8 cellular contexts compared by ENCODE assay signal in the genomic region with DNA sequence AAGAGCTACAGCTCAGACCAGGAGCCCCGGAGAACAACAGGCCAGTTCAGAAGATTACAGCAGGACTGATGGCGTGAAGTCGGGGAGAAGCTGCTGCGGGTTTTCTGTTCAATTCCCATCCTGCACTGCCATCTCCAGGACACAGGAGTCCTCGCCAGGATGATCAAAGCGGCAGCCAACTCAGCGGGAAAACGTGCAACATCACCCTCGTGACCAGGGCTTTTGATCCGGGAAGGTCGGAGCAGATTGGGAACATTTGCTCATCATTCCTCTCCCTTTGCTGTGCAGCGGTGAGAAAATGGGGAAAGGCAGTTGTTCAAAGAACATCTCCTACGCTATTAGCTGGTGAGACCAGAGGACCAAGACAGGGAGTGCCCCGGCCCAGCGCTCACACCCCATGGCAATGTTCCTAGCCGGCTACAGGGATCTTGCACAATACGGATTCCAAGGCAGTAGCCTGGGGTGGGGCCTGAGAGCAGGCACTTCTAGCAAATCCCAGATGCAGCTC. TPM values are rescaled to one million over a fixed set of nuclear protein-coding genes. Genes with fewer than 3 reads are reported as not detected.
DNase-seq lines count a peak whose midpoint lies in the region; ATAC-seq, FAIRE-seq and TF ChIP-seq lines count a peak whose summit lies in the region.

No MANE protein-coding gene starts in this region.

- ATAC-seq in upper lobe of left lung (ENCODE audit: low FRiP score in 2 of 2): peak; percentile 95 to 96
- no peak for ATAC-seq in HG03196 (IDR thresholded peaks at IDR 0.05; ENCODE audit: unreplicated experiment)

- H3K4me1 ChIP-seq in HUES64 (ENCODE audit: insufficient read depth, low read length) (no peaks in the 10 kb centered on the region), endothelial cell of umbilical vein (ENCODE audit: control insufficient read depth, extremely low read depth, insufficient read depth, low read length) (peaks cover 3% of the 10 kb centered on the region), upper lobe of left lung (peaks cover 0 to 13% (median 11%) of the 10 kb centered on the region in 4 donors)

- TF ChIP-seq POLR2A in endothelial cell of umbilical vein (IDR thresholded peaks at IDR 0.05; ENCODE audit: low read depth, low read length) (no peak), upper lobe of left lung (IDR thresholded peaks at IDR 0.05) (no peak)

- no peaks in the 10 kb centered on the region for H3K79me2 ChIP-seq in endothelial cell of umbilical vein (ENCODE audit: control insufficient read depth, insufficient read depth, low read length)

- peak in 1 of 4 donors; percentile 48 for TF ChIP-seq EP300 in upper lobe of left lung (IDR thresholded peaks at IDR 0.05)

- CTCF ChIA-PET in BJ (lab: Yijun Ruan, JAX) (interaction anchor here (0.5 to 4.0 kb wide), 13 partner anchors 9 to 1767 kb away, joined by 3 to 57 read pairs (median 5); no protein-coding TSS in a partner anchor), endothelial cell of umbilical vein (lab: Charles Lee) (interaction anchor here (0.9 to 2.6 kb wide), 9 partner anchors 10 to 1767 kb away, joined by 3 to 45 read pairs (median 5); no protein-coding TSS in a partner anchor)

- FAIRE-seq in endothelial cell of umbilical vein (lab: Jason Lieb, UNC): peak; percentile 93

- H3K27me3 ChIP-seq in BJ (ENCODE audit: control insufficient read depth, insufficient read depth, low read length) (peaks cover 3% of the 10 kb centered on the region; the same call in 1 of the 2 replicates), HUES64 (ENCODE audit: insufficient read depth, low read length) (peaks cover 49% of the 10 kb centered on the region), endothelial cell of umbilical vein (ENCODE audit: control insufficient read depth in 2 of 2, insufficient read depth in 2 of 2, low read length in 2 of 2) (no peaks in the 10 kb centered on the region), upper lobe of left lung (no peaks in the 10 kb centered on the region)

- no peak overlapping the region for H3K27ac ChIP-seq in HUES64 (ENCODE audit: low read depth, low read length)
- H3K27ac ChIP-seq in endothelial cell of umbilical vein (ENCODE audit: insufficient read depth, low read depth, low read length): no peak overlapping the region
- peak overlapping the region in 2 of 4 donors; percentile 20 to 63 for H3K27ac ChIP-seq in upper lobe of left lung

- H2AFZ ChIP-seq in endothelial cell of umbilical vein (ENCODE audit: low read depth, low read length): peak overlapping the region; percentile 79

- intact Hi-C loops in endothelial cell of umbilical vein (cut with micrococcal nuclease): loop anchor here (1.0 to 10.0 kb wide), 5 partner anchors 20 to 1767 kb away; a partner anchor contains a TSS

- no peaks in the 10 kb centered on the region for H3K9me1 ChIP-seq in endothelial cell of umbilical vein (replicated peaks; ENCODE audit: control insufficient read depth, extremely low read depth, insufficient read depth, low read length)

- H3K4me3 ChIP-seq in BJ (ENCODE audit: low read depth, low read length) (peak overlapping the region; percentile 40), HUES64 (ENCODE audit: low read length) (peak overlapping the region; percentile 45), endothelial cell of umbilical vein (replicated peaks in 1 of 3; ENCODE audit: insufficient read depth in 1 of 3, low read depth in 1 of 3, low read length in 3 of 3) (no peak overlapping the region), upper lobe of left lung (peak overlapping the region in 2 of 4 donors; percentile 32 to 38)

- no peaks in the 10 kb centered on the region for H4K20me1 ChIP-seq in endothelial cell of umbilical vein (replicated peaks; ENCODE audit: control insufficient read depth, extremely low read depth, insufficient read depth, low read length)

- dilution Hi-C loops in endothelial cell of umbilical vein (cut with MboI; ENCODE audit: extremely low pct_ligation_motif_present, low sequenced_read_pairs): no loop called here

- TF ChIP-seq CTCF in BJ (IDR thresholded peaks at IDR 0.05; ENCODE audit: insufficient read depth, low read depth, low read length) (peak; percentile 78), endothelial cell of umbilical vein (IDR thresholded peaks at IDR 0.05; ENCODE audit: extremely low read depth in 1 of 2, insufficient read depth in 1 of 2, low read depth in 1 of 2, low read length in 2 of 2) (peak; percentile 65 to 66), upper lobe of left lung (IDR thresholded peaks at IDR 0.05) (peak; percentile 53 to 80 (median 72))

- H3K9ac ChIP-seq in HUES64 (ENCODE audit: low read depth, low read length): 0 out of 2 replicates have a peak overlapping the region, but pooled peaks have one; percentile 48
- no peak overlapping the region for H3K9ac ChIP-seq in endothelial cell of umbilical vein (replicated peaks; ENCODE audit: extremely low read depth, insufficient read depth, low read length)

- H3K9me3 ChIP-seq in HUES64 (ENCODE audit: insufficient read depth, low read depth, low read length) (no peaks in the 10 kb centered on the region), endothelial cell of umbilical vein (replicated peaks; ENCODE audit: control insufficient read depth, insufficient read depth, low read length) (no peaks in the 10 kb centered on the region), upper lobe of left lung (no peaks in the 10 kb centered on the region)

- H3K36me3 ChIP-seq in BJ (ENCODE audit: control insufficient read depth, insufficient read depth, low read length) (no peaks in the 10 kb centered on the region), HUES64 (ENCODE audit: insufficient read depth, low read length) (no peaks in the 10 kb centered on the region), endothelial cell of umbilical vein (ENCODE audit: control insufficient read depth in 2 of 2, extremely low read depth in 1 of 2, insufficient read depth in 2 of 2, low read length in 2 of 2) (no peaks in the 10 kb centered on the region), upper lobe of left lung (no peaks in the 10 kb centered on the region)

- WGBS in HUES64: 3% methylated on average over 17 of the region's 17 CpGs
- WGBS in upper lobe of left lung, 2 donors: 21 to 31% methylated on average over 16 to 17 of the region's 17 CpGs

- POLR2A ChIA-PET in BJ (lab: Charles Lee) (interaction anchor here (1.3 kb wide), 1 partner anchor 114 kb away, joined by 4 read pairs; no protein-coding TSS in a partner anchor), endothelial cell of umbilical vein (lab: Charles Lee) (interaction anchor here (0.6 kb wide), 1 partner anchor 115 kb away, joined by 3 read pairs; no protein-coding TSS in a partner anchor)

- BruUV-seq in endothelial cell of umbilical vein (replicated peaks; lab: Mats Ljungman, UMichigan): no TSS peak

- DNase-seq in BJ (ENCODE audit: low read depth) (peak; percentile 57), RPMI7951 (ENCODE audit: low read depth) (peak; percentile 86), endothelial cell of umbilical vein (ENCODE audit: low read depth, low spot score) (peak; percentile 76), lung microvascular endothelial cell (ENCODE audit: low read depth in 2 of 2) (peak; percentile 85 to 90), upper lobe of left lung (peak in 1 of 2 donors; percentile 89), T-helper 1 cell (no peak)

- H3K4me2 ChIP-seq in endothelial cell of umbilical vein (ENCODE audit: insufficient read depth, low read length): peak overlapping the region; percentile 27

TF ChIP-seq in endothelial cell of umbilical vein, 7 proteins besides CTCF, POLR2A, EP300 and RAD21:
- TF ChIP-seq POLR2AphosphoS5 (IDR thresholded peaks at IDR 0.05; ENCODE audit: insufficient read depth, low read depth, low read length): no peak
- TF ChIP-seq JUN (IDR thresholded peaks at IDR 0.05; ENCODE audit: borderline replicate concordance, insufficient read depth, insufficient read length, low read depth): no peak
- TF ChIP-seq, protein P1, sequence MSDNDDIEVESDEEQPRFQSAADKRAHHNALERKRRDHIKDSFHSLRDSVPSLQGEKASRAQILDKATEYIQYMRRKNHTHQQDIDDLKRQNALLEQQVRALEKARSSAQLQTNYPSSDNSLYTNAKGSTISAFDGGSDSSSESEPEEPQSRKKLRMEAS (IDR thresholded peaks at IDR 0.05; ENCODE audit: insufficient read depth, insufficient read length): no peak
- no peak for TF ChIP-seq EZH2 (IDR thresholded peaks at IDR 0.05; ENCODE audit: borderline replicate concordance, low read depth, low read length, severe bottlenecking)
- no peak for TF ChIP-seq GATA2 (IDR thresholded peaks at IDR 0.05; ENCODE audit: insufficient read depth, insufficient read length, low read depth, low read length)
- no peak for TF ChIP-seq FOS (IDR thresholded peaks at IDR 0.05; ENCODE audit: borderline replicate concordance, insufficient read depth, low read length)
- no peak for TF ChIP-seq MYC (IDR thresholded peaks at IDR 0.05; ENCODE audit: low read depth, low read length)

RNA-seq across cellular contexts. Expression of a gene that starts 50.4 kb away (rescaled TPM):
- polyA plus RNA-seq in BJ (2011; rRNA removed) (2.6 and 3.3 TPM in 2 replicates), endothelial cell of umbilical vein (8.0 and 9.2 TPM in 2 replicates)
- polyA minus RNA-seq in BJ (2011; rRNA and poly(A)+ RNA removed): 8.2 and 11.5 TPM in 2 replicates
- polyA plus RNA-seq in HUES64 (2013, experiment 1 of 2): 4.2 TPM
- 5.6 TPM for polyA plus RNA-seq in HUES64 (2013, experiment 2 of 2)
- 8.8 and 12.3 TPM in 2 replicates for total RNA-seq in RPMI7951 (2014; rRNA removed; shearing (Covaris generic))
- total RNA-seq in endothelial cell of umbilical vein (47.0 and 52.1 TPM in 2 replicates), lung microvascular endothelial cell (16.3 and 17.7 TPM in 2 replicates), upper lobe of left lung (10 to 100 TPM; 25.1 to 40.7 (median 34.1) TPM)
- polyA plus RNA-seq in endothelial cell of umbilical vein (2011; cell fraction: cytosol; rRNA removed): 7.1 and 8.0 TPM in 2 replicates
- polyA plus RNA-seq in endothelial cell of umbilical vein (2011; cell fraction: nucleus; rRNA removed): 26.1 and 27.8 TPM in 2 replicates
- polyA plus RNA-seq in endothelial cell of umbilical vein (2012): 7.3 and 7.5 TPM in 2 replicates
- polyA minus RNA-seq in endothelial cell of umbilical vein: 21.5 and 25.5 TPM in 2 replicates
- 25.8 TPM for polyA minus RNA-seq in endothelial cell of umbilical vein (2011; cell fraction: cytosol; rRNA and poly(A)+ RNA removed)
- 22.0 and 36.5 TPM in 2 replicates for polyA minus RNA-seq in endothelial cell of umbilical vein (2011; cell fraction: nucleus; rRNA and poly(A)+ RNA removed)

Comparison
In these comparisons a context has a peak if more than half of its experiments do, and no peak if none do; other contexts are left out.
1. DNase-seq: peak in BJ (single experiment), RPMI7951 (single experiment), endothelial cell of umbilical vein (single experiment) and lung microvascular endothelial cell (2 of 2); none in T-helper 1 cell (0 of 5).
2. H3K4me3 ChIP-seq: peak in BJ (single experiment) and HUES64 (single experiment); none in endothelial cell of umbilical vein (0 of 3).
3. Peak in every context shown above with its lines, with median percentiles within 50 percentile points of each other: CTCF ChIP-seq.